In genomic region chr1:109198043-109198695, GRCh38 we compare ENCODE assay signal across 10 cellular contexts. TPM values are rescaled to one million over a fixed set of nuclear protein-coding genes. Genes with fewer than 3 reads are reported as not detected.
DNase-seq lines count a peak whose midpoint lies in the region; ATAC-seq, FAIRE-seq and TF ChIP-seq lines count a peak whose summit lies in the region.
"Had no signal": no experiment of that assay in that cellular context is flagged by ENCODE, and none has a peak within 500 bp of the region (broad histone marks: within the 10 kb centered on the region; RNA-seq: fewer than 3 reads in every experiment).

No MANE protein-coding gene starts in this region.

- H2AK5ac ChIP-seq in IMR-90 (ENCODE audit: low read depth, low read length) = peak overlapping the region; percentile 84

- CTCF ChIA-PET in IMR-90 (lab: Yijun Ruan, JAX) (interaction anchor here (0.9 to 1.3 kb wide), 2 partner anchors 10 to 98 kb away, joined by 3 read pairs; no protein-coding TSS in a partner anchor), K562 (lab: Yijun Ruan, JAX; ENCODE audit: low intra/inter-chr PET ratio) (no interaction called here)

- H4K5ac ChIP-seq in IMR-90 (ENCODE audit: low read depth, low read length) = peak overlapping the region; percentile 18

- H2AK9ac ChIP-seq in IMR-90 (replicated peaks; ENCODE audit: low read depth, low read length, poor library complexity) = peak overlapping the region; percentile 88

- BruUV-seq in IMR-90 (replicated peaks; lab: Mats Ljungman, UMichigan) = no TSS peak
- no TSS peak for BruUV-seq in K562 (replicated peaks; lab: Mats Ljungman, UMichigan)

- dilution Hi-C loops in IMR-90 (cut with HindIII; ENCODE audit: low sequenced_read_pairs, unreplicated experiment) = no loop called here

- H3K18ac ChIP-seq in IMR-90 (ENCODE audit: low read depth, low read length) = peak overlapping the region; percentile 21

- ATAC-seq in IMR-90 (ENCODE audit: low read depth) (peak; percentile 38), K562 (peak; percentile 78), HG03354 (IDR thresholded peaks at IDR 0.05; ENCODE audit: poor library complexity, severe bottlenecking, unreplicated experiment) (no peak), HG02763 (IDR thresholded peaks at IDR 0.05; ENCODE audit: unreplicated experiment) (no peak), sciatic nerve (no peak)

- peak overlapping the region; percentile 89 for H4K91ac ChIP-seq in IMR-90 (ENCODE audit: insufficient read depth, low read depth, low read length)

- peak overlapping the region; percentile 91 for H3K4ac ChIP-seq in IMR-90 (ENCODE audit: low read depth, low read length)

- peak overlapping the region; percentile 56 for H3K27ac ChIP-seq in IMR-90 (ENCODE audit: insufficient read depth, low read length)
- peak overlapping the region; percentile 51; the same call in 2 of the 3 replicates for H3K27ac ChIP-seq in K562 (ENCODE audit: extremely low read depth, low read depth, low read length)
- H3K27ac ChIP-seq in tibial artery = peak overlapping the region; percentile 65 to 70
- H3K27ac ChIP-seq: VCaP had no signal

- H4K20me1 ChIP-seq in IMR-90 (ENCODE audit: insufficient read depth, low read length) = no peaks in the 10 kb centered on the region
- no peaks in the 10 kb centered on the region for H4K20me1 ChIP-seq in K562 (replicated peaks; ENCODE audit: control insufficient read depth, insufficient read depth, low read length)

- H3K9me3 ChIP-seq in IMR-90 (ENCODE audit: control insufficient read depth, insufficient read depth, low read length) (no peaks in the 10 kb centered on the region), K562 (replicated peaks; ENCODE audit: control insufficient read depth, insufficient read depth, low read depth, low read length) (no peaks in the 10 kb centered on the region), tibial artery (no peaks in the 10 kb centered on the region)

- peak overlapping the region; percentile 86 for H2BK120ac ChIP-seq in IMR-90 (ENCODE audit: low read depth, low read length)

- no peaks in the 10 kb centered on the region for H3K27me3 ChIP-seq in IMR-90 (ENCODE audit: control insufficient read depth, insufficient read depth, low read length)
- H3K27me3 ChIP-seq in K562 (ENCODE audit: control insufficient read depth in 2 of 2, insufficient read depth in 2 of 2, low read length in 2 of 2) = no peaks in the 10 kb centered on the region
- no peaks in the 10 kb centered on the region for H3K27me3 ChIP-seq in tibial artery

- H3K4me2 ChIP-seq in IMR-90 (ENCODE audit: low read depth, low read length) (peak overlapping the region; percentile 9), K562 (ENCODE audit: insufficient read depth, low read length) (peak overlapping the region; percentile 74)

- 0 out of 2 replicates have a peak overlapping the region, but pooled peaks have one; percentile 8 for H3K9ac ChIP-seq in IMR-90 (ENCODE audit: low read depth, low read length)
- H3K9ac ChIP-seq in K562 (ENCODE audit: insufficient read depth in 1 of 2, low read depth in 2 of 2, low read length in 2 of 2) = peak overlapping the region; percentile 0 to 24; a peak in 2 of 4 replicates

- peaks cover 14% of the 10 kb centered on the region for H3K4me1 ChIP-seq in IMR-90 (ENCODE audit: control insufficient read depth, insufficient read depth, low read length)
- H3K4me1 ChIP-seq in K562 (replicated peaks in 1 of 2; ENCODE audit: control insufficient read depth in 2 of 2, insufficient read depth in 2 of 2, low read length in 2 of 2) = peaks cover 22 to 45% of the 10 kb centered on the region in 2 experiments
- peaks cover 0 to 22% (median 12%) of the 10 kb centered on the region in 4 donors for H3K4me1 ChIP-seq in tibial artery

- H3K79me1 ChIP-seq in IMR-90 (ENCODE audit: low read depth in 1 of 2, low read length in 2 of 2) = 0 out of 4 replicates have a peak, but pooled peaks cover 0 to 3% of the 10 kb centered on the region in 2 experiments

- peak overlapping the region; percentile 71 for H3K14ac ChIP-seq in IMR-90 (replicated peaks; ENCODE audit: low read depth, low read length)

- H3K23ac ChIP-seq in IMR-90 (ENCODE audit: low read depth, low read length) = peak overlapping the region; percentile 57

- no peaks in the 10 kb centered on the region for H3K36me3 ChIP-seq in IMR-90 (ENCODE audit: control insufficient read depth, insufficient read depth, low read length)
- H3K36me3 ChIP-seq in K562 (ENCODE audit: control insufficient read depth, insufficient read depth, low read length) = no peaks in the 10 kb centered on the region
- peaks cover 0 to 6% (median 0%) of the 10 kb centered on the region in 3 donors for H3K36me3 ChIP-seq in tibial artery

- H3K4me3 ChIP-seq in IMR-90 (ENCODE audit: insufficient read depth, low read depth, low read length) = no peak overlapping the region
- H3K4me3 ChIP-seq in K562 = no peak overlapping the region
- no peak overlapping the region for H3K4me3 ChIP-seq in tibial artery

- intact Hi-C loops in IMR-90 (cut with micrococcal nuclease) = no loop called here
- intact Hi-C loops in K562 (cut with micrococcal nuclease) = no loop called here
- intact Hi-C loops in tibial artery (cut with DNase I; ENCODE audit: low total_unique reads) = no loop called here
- intact Hi-C loops in sciatic nerve (cut with DNase I) = no loop called here

- in situ Hi-C loops in IMR-90 (cut with MboI; ENCODE audit: low sequenced_read_pairs) = no loop called here
- in situ Hi-C loops in K562 (cut with MboI) = no loop called here

- peak overlapping the region; percentile 93 for H3K56ac ChIP-seq in IMR-90 (ENCODE audit: extremely low read depth, insufficient read depth, low read length)

- peak; percentile 95 for FAIRE-seq in K562 (lab: Jason Lieb, UNC)

- H3K79me2 ChIP-seq in K562 (ENCODE audit: control insufficient read depth, insufficient read depth, low read length) = no peaks in the 10 kb centered on the region

- H2BK5ac ChIP-seq in IMR-90 (ENCODE audit: low read depth, low read length, poor library complexity, severe bottlenecking) = peak overlapping the region; percentile 68

- no peak for TF ChIP-seq RAD21 in IMR-90 (IDR thresholded peaks at IDR 0.05; ENCODE audit: low read length)
- no peak for TF ChIP-seq RAD21 in K562 (CRISPR knock-in tag; conservative IDR thresholded peaks at IDR 0.05 in 1 of 2, IDR thresholded peaks at IDR 0.05 in 1 of 2)

- peak overlapping the region; percentile 85 for H2BK20ac ChIP-seq in IMR-90 (ENCODE audit: low read depth, low read length)

- peak overlapping the region; percentile 58 to 94 for H4K8ac ChIP-seq in IMR-90 (ENCODE audit: low read depth in 2 of 2, low read length in 2 of 2)

- POLR2A ChIA-PET in IMR-90 (lab: Charles Lee; ENCODE audit: unreplicated experiment) (no interaction called here), K562 (lab: Yijun Ruan, JAX) (interaction anchor here (0.6 to 2.7 kb wide), 12 partner anchors 8 to 185 kb away, joined by 3 to 15 read pairs (median 5); partner anchors contain the start of gene SARS1)

- H3K9me1 ChIP-seq in IMR-90 (ENCODE audit: insufficient read depth, low read length) (peaks cover 13% of the 10 kb centered on the region), K562 (ENCODE audit: control insufficient read depth, insufficient read depth, low read length) (no peaks in the 10 kb centered on the region)

- WGBS in IMR-90 (ENCODE audit: extremely low coverage in 2 of 2, insufficient read length in 1 of 2), 2 experiments = 29% methylated on average over 1 of the region's 6 CpGs; no CpG with 5 or more reads in 1 of the 2 experiments
- 31% methylated on average over 6 of the region's 6 CpGs for WGBS in K562 (ENCODE audit: insufficient coverage, low coverage, missing lambda C conversion rate)

- TF ChIP-seq CTCF in IMR-90 (conservative IDR thresholded peaks at IDR 0.05; ENCODE audit: low read depth, low read length) (no peak), K562 (IDR thresholded peaks at IDR 0.05 in 2 of 3, conservative IDR thresholded peaks at IDR 0.05 in 1 of 3; ENCODE audit: insufficient read depth in 2 of 3, low read depth in 1 of 3, low read length in 3 of 3) (no peak; a peak in 1 of 6 replicates), tibial artery (IDR thresholded peaks at IDR 0.05) (no peak)

- TF ChIP-seq POLR2A in IMR-90 (IDR thresholded peaks at IDR 0.05; ENCODE audit: low read depth, low read length) (no peak), K562 (conservative IDR thresholded peaks at IDR 0.05) (no peak)

- TF ChIP-seq EP300 in K562 (IDR thresholded peaks at IDR 0.05; ENCODE audit: low read length) = peak; percentile 92

- H2BK15ac ChIP-seq in IMR-90 (ENCODE audit: low read depth, low read length) = peak overlapping the region; percentile 86

- H2AFZ ChIP-seq in IMR-90 (replicated peaks; ENCODE audit: low read length, poor library complexity) (peak overlapping the region; percentile 54), K562 (ENCODE audit: low read depth, low read length) (peak overlapping the region; percentile 73)

- peak; percentile 91 for DNase-seq in IMR-90
- DNase-seq in K562 (ENCODE audit: extremely low read depth in 1 of 4, low spot score in 3 of 4) = peak; percentile 87 to 93 (median 90)
- DNase-seq in hepatic stellate cell (ENCODE audit: low spot score) = peak; percentile 80
- DNase-seq in tibial artery = peak; percentile 58 to 88
- no peak for DNase-seq in SK-N-DZ (ENCODE audit: low spot score)
- DNase-seq in sciatic nerve (ENCODE audit: low spot score) = no peak
- DNase-seq: NCI-H1436 treated with DMSO at 0.1 percent for 48 hours had no signal

RNA-seq across cellular contexts. Expression of gene SARS1, which starts 15.5 kb away (rescaled TPM):
- 348 and 373 TPM in 2 replicates for total RNA-seq in IMR-90 (2012; rRNA removed)
- polyA plus RNA-seq in IMR-90 (2012; rRNA removed) = 214 and 231 TPM in 2 replicates
- polyA plus RNA-seq in IMR-90 (2012; cell fraction: cytosol; rRNA removed) = 117 and 193 TPM in 2 replicates
- 152 and 416 TPM in 2 replicates for polyA plus RNA-seq in IMR-90 (2012; cell fraction: nucleus; rRNA removed; ENCODE audit: low replicate concordance)
- total RNA-seq in K562 (2011; cell fraction: chromatin; rRNA removed; ENCODE audit: low replicate concordance) = 340 and 395 TPM in 2 replicates
- 195 and 209 TPM in 2 replicates for total RNA-seq in K562 (2011; cell fraction: nucleolus; rRNA removed)
- 265 and 293 TPM in 2 replicates for total RNA-seq in K562 (2011; cell fraction: nucleoplasm; rRNA removed)
- 254 and 257 TPM in 2 replicates for total RNA-seq in K562 (2014; rRNA removed)
- 273 and 284 TPM in 2 replicates for total RNA-seq in K562 (2014; rRNA removed; fragmentation: Illumina TruSeq; extraction: Trizol)
- 211 and 221 TPM in 2 replicates for total RNA-seq in K562 (2015; rRNA removed; fragmentation: Illumina TruSeq; extraction: Trizol)
- 232 and 246 TPM in 2 replicates for total RNA-seq in K562 (2021)
- polyA plus RNA-seq in K562 (2011; rRNA removed) = 221 and 230 TPM in 2 replicates
- 149 and 217 TPM in 2 replicates for polyA plus RNA-seq in K562 (2011; cell fraction: cytosol; rRNA removed)
- polyA plus RNA-seq in K562 (2011; cell fraction: nucleus; rRNA removed) = 232 and 336 TPM in 2 replicates
- 195 and 518 TPM in 2 replicates for polyA plus RNA-seq in K562 (2012)
- polyA plus RNA-seq in K562 (2014; fragmentation: Illumina TruSeq; extraction: Trizol) = 293 and 317 TPM in 2 replicates
- 100 to 1,000 TPM; 336 to 623 TPM for polyA plus RNA-seq in K562 (2014; fragmentation: Nextera tagmentation; extraction: Ambion mirVana)
- 235 and 240 TPM in 2 replicates for polyA plus RNA-seq in K562 (2014; rRNA removed)
- polyA minus RNA-seq in K562 (2011; rRNA and poly(A)+ RNA removed) = 227 and 242 TPM in 2 replicates
- polyA minus RNA-seq in K562 (2011; cell fraction: cytosol; rRNA and poly(A)+ RNA removed) = 87.5 and 101 TPM in 2 replicates
- 92.1 and 168 TPM in 2 replicates for polyA minus RNA-seq in K562 (2011; cell fraction: nucleus; rRNA and poly(A)+ RNA removed)
- polyA plus RNA-seq in SK-N-DZ (2014; cell fraction: cytosol; rRNA removed) = 236 and 294 TPM in 2 replicates
- polyA plus RNA-seq in SK-N-DZ (2014; cell fraction: nucleus; rRNA removed) = 179 and 180 TPM in 2 replicates
- total RNA-seq in sciatic nerve = 123 TPM

RNA-seq across cellular contexts. Expression of gene CELSR2, which starts 51.2 kb away (rescaled TPM):
- total RNA-seq in IMR-90 (2012; rRNA removed) (1.1 and 1.3 TPM in 2 replicates), K562 (2014; rRNA removed) (4.1 and 5.9 TPM in 2 replicates), K562 (2014; rRNA removed; fragmentation: Illumina TruSeq; extraction: Trizol) (2.7 and 3.0 TPM in 2 replicates), K562 (2015; rRNA removed; fragmentation: Illumina TruSeq; extraction: Trizol) (4.2 and 5.0 TPM in 2 replicates), K562 (2021) (19.1 and 21.9 TPM in 2 replicates), sciatic nerve (24.0 TPM)
- polyA plus RNA-seq in IMR-90 (2012; rRNA removed) (5.0 and 5.3 TPM in 2 replicates), K562 (2011; rRNA removed) (7.2 and 8.2 TPM in 2 replicates), K562 (2014; fragmentation: Illumina TruSeq; extraction: Trizol) (14.1 and 15.3 TPM in 2 replicates), K562 (2014; fragmentation: Nextera tagmentation; extraction: Ambion mirVana) (under 1 TPM; 0.31 to 0.86 TPM), K562 (2014; rRNA removed) (9.0 and 10.2 TPM in 2 replicates)
- polyA plus RNA-seq in IMR-90 (2012; cell fraction: cytosol; rRNA removed) = 2.5 and 5.4 TPM in 2 replicates
- 10.8 and 19.0 TPM in 2 replicates for polyA plus RNA-seq in IMR-90 (2012; cell fraction: nucleus; rRNA removed; ENCODE audit: low replicate concordance)
- 44.8 and 129 TPM in 2 replicates for total RNA-seq in K562 (2011; cell fraction: chromatin; rRNA removed; ENCODE audit: low replicate concordance)
- total RNA-seq in K562 (2011; cell fraction: nucleolus; rRNA removed) = 69.9 and 80.7 TPM in 2 replicates
- 57.7 and 69.2 TPM in 2 replicates for total RNA-seq in K562 (2011; cell fraction: nucleoplasm; rRNA removed)
- polyA plus RNA-seq in K562 (2011; cell fraction: cytosol; rRNA removed) = 8.3 and 12.6 TPM in 2 replicates
- 38.5 and 63.5 TPM in 2 replicates for polyA plus RNA-seq in K562 (2011; cell fraction: nucleus; rRNA removed)
- polyA plus RNA-seq in K562 (2012) = 15.6 and 17.8 TPM in 2 replicates
- polyA minus RNA-seq in K562 (2011; rRNA and poly(A)+ RNA removed) = 14.3 and 24.2 TPM in 2 replicates
- polyA minus RNA-seq in K562 (2011; cell fraction: cytosol; rRNA and poly(A)+ RNA removed) = 23.8 and 25.3 TPM in 2 replicates
- polyA minus RNA-seq in K562 (2011; cell fraction: nucleus; rRNA and poly(A)+ RNA removed) = 31.9 and 33.1 TPM in 2 replicates
- 13.3 and 16.5 TPM in 2 replicates for polyA plus RNA-seq in SK-N-DZ (2014; cell fraction: cytosol; rRNA removed)
- 19.1 and 33.5 TPM in 2 replicates for polyA plus RNA-seq in SK-N-DZ (2014; cell fraction: nucleus; rRNA removed)

Comparison
In these comparisons a context has a peak if more than half of its experiments do, and no peak if none do; other contexts are left out.
1. ATAC-seq: peak in IMR-90 (single experiment) and K562 (single experiment); none in HG03354 (single experiment), HG02763 (single experiment) and sciatic nerve (single experiment).
2. DNase-seq: peak in IMR-90 (single experiment), K562 (4 of 4), hepatic stellate cell (single experiment) and tibial artery (2 of 2); none in SK-N-DZ (single experiment) and sciatic nerve (single experiment).
3. Peak in every context shown above with its lines, with median percentiles within 50 percentile points of each other: H3K27ac ChIP-seq.